ENCODE assay signal across 8 cellular contexts in genomic region chr7:21939136-21939857, GRCh38. TPM values are rescaled to one million over a fixed set of nuclear protein-coding genes. Genes with fewer than 3 reads are reported as not detected.
DNase-seq lines count a peak whose midpoint lies in the region; ATAC-seq, FAIRE-seq and TF ChIP-seq lines count a peak whose summit lies in the region.

No MANE protein-coding gene starts in this region.

- peaks cover 3% of the 10 kb centered on the region for H4K20me1 ChIP-seq in endothelial cell of umbilical vein (replicated peaks; ENCODE audit: control insufficient read depth, extremely low read depth, insufficient read depth, low read length)

- H3K27me3 Mint-ChIP-seq in stimulated activated memory B cell treated with anti-CD40 and anti-IgM and Interleukin-4, amounts not matched to agents 10 μg/mL and 1 μg/mL and 100 μg/mL, for 72 hours = no peaks in the 10 kb centered on the region

- H3K36me3 Mint-ChIP-seq in stimulated activated memory B cell treated with anti-CD40 and anti-IgM and Interleukin-4, amounts not matched to agents 10 μg/mL and 1 μg/mL and 100 μg/mL, for 72 hours = peaks cover 24% of the 10 kb centered on the region

- H3K27ac ChIP-seq in endothelial cell of umbilical vein (ENCODE audit: insufficient read depth, low read depth, low read length) = peak overlapping the region; percentile 34

- no TSS peak for BruUV-seq in endothelial cell of umbilical vein (replicated peaks; lab: Mats Ljungman, UMichigan)

- peak overlapping the region; percentile 3 for H3K4me2 ChIP-seq in endothelial cell of umbilical vein (ENCODE audit: insufficient read depth, low read length)

- H3K4me3 Mint-ChIP-seq in stimulated activated memory B cell treated with anti-CD40 and anti-IgM and Interleukin-4, amounts not matched to agents 10 μg/mL and 1 μg/mL and 100 μg/mL, for 72 hours = peak overlapping the region; percentile 30

- H3K4me3 ChIP-seq in endothelial cell of umbilical vein (replicated peaks in 1 of 3; ENCODE audit: insufficient read depth in 1 of 3, low read depth in 1 of 3, low read length in 3 of 3) (no peak overlapping the region), BE2C (ENCODE audit: low read depth, low read length) (no peak overlapping the region)

- peak overlapping the region; percentile 2 for H3K9ac ChIP-seq in endothelial cell of umbilical vein (replicated peaks; ENCODE audit: extremely low read depth, insufficient read depth, low read length)

- peaks cover 84% of the 10 kb centered on the region for H3K4me1 Mint-ChIP-seq in stimulated activated memory B cell treated with anti-CD40 and anti-IgM and Interleukin-4, amounts not matched to agents 10 μg/mL and 1 μg/mL and 100 μg/mL, for 72 hours

- dilution Hi-C loops in endothelial cell of umbilical vein (cut with MboI; ENCODE audit: extremely low pct_ligation_motif_present, low sequenced_read_pairs) = no loop called here

- CTCF ChIA-PET in endothelial cell of umbilical vein (lab: Charles Lee) = interaction anchor here (0.6 to 1.2 kb wide), 8 partner anchors 13 to 1371 kb away, joined by 3 to 6 read pairs (median 3); no protein-coding TSS in a partner anchor

- TF ChIP-seq CTCF in endothelial cell of umbilical vein (IDR thresholded peaks at IDR 0.05; ENCODE audit: extremely low read depth in 1 of 2, insufficient read depth in 1 of 2, low read depth in 1 of 2, low read length in 2 of 2) (no peak), BE2C (IDR thresholded peaks at IDR 0.05; ENCODE audit: low read depth, low read length) (no peak)

- H3K27ac Mint-ChIP-seq in stimulated activated memory B cell treated with anti-CD40 and anti-IgM and Interleukin-4, amounts not matched to agents 10 μg/mL and 1 μg/mL and 100 μg/mL, for 72 hours = peak overlapping the region; percentile 89

- TF ChIP-seq POLR2A in endothelial cell of umbilical vein (IDR thresholded peaks at IDR 0.05; ENCODE audit: low read depth, low read length) = no peak

- intact Hi-C loops in endothelial cell of umbilical vein (cut with micrococcal nuclease) = loop anchor here (1.0 kb wide), 1 partner anchor 16 kb away; no protein-coding TSS in a partner anchor

- no peaks in the 10 kb centered on the region for H3K36me3 ChIP-seq in endothelial cell of umbilical vein (ENCODE audit: control insufficient read depth in 2 of 2, extremely low read depth in 1 of 2, insufficient read depth in 2 of 2, low read length in 2 of 2)
- no peaks in the 10 kb centered on the region for H3K36me3 ChIP-seq in BE2C

- peaks cover 98% of the 10 kb centered on the region for H3K79me2 ChIP-seq in endothelial cell of umbilical vein (ENCODE audit: control insufficient read depth, insufficient read depth, low read length)

- no peak overlapping the region for H2AFZ ChIP-seq in endothelial cell of umbilical vein (ENCODE audit: low read depth, low read length)

- H3K9me3 Mint-ChIP-seq in stimulated activated memory B cell treated with anti-CD40 and anti-IgM and Interleukin-4, amounts not matched to agents 10 μg/mL and 1 μg/mL and 100 μg/mL, for 72 hours = peaks cover 4% of the 10 kb centered on the region

- H3K4me1 ChIP-seq in endothelial cell of umbilical vein (ENCODE audit: control insufficient read depth, extremely low read depth, insufficient read depth, low read length) = peaks cover 46% of the 10 kb centered on the region
- peaks cover 15% of the 10 kb centered on the region for H3K4me1 ChIP-seq in BE2C

- DNase-seq in NCI-H2196 treated with DMSO at 0.1 percent for 48 hours (lab: John Stamatoyannopoulos, UW; ENCODE audit: unreplicated experiment) = peak; percentile 41
- DNase-seq in endothelial cell of umbilical vein (ENCODE audit: low read depth, low spot score) = peak; percentile 88
- DNase-seq in middle frontal gyrus (ENCODE audit: extremely low spot score, low spot score) = no peak
- no peak for DNase-seq in BE2C
- no peak for DNase-seq in GDM1 (lab: John Stamatoyannopoulos, UW)

- H3K9me1 ChIP-seq in endothelial cell of umbilical vein (replicated peaks; ENCODE audit: control insufficient read depth, extremely low read depth, insufficient read depth, low read length) = no peaks in the 10 kb centered on the region

- no peaks in the 10 kb centered on the region for H3K27me3 ChIP-seq in endothelial cell of umbilical vein (ENCODE audit: control insufficient read depth in 2 of 2, insufficient read depth in 2 of 2, low read length in 2 of 2)
- no peaks in the 10 kb centered on the region for H3K27me3 ChIP-seq in BE2C

- H3K9me3 ChIP-seq in endothelial cell of umbilical vein (replicated peaks; ENCODE audit: control insufficient read depth, insufficient read depth, low read length) (no peaks in the 10 kb centered on the region), BE2C (no peaks in the 10 kb centered on the region)

- peak; percentile 28 for FAIRE-seq in endothelial cell of umbilical vein (lab: Jason Lieb, UNC)

- ATAC-seq in GM18870 (IDR thresholded peaks at IDR 0.05; ENCODE audit: unreplicated experiment) (peak; percentile 85), HG02623 (IDR thresholded peaks at IDR 0.05; ENCODE audit: unreplicated experiment) (peak; percentile 79)
- peak; percentile 86 for ATAC-seq in stimulated activated memory B cell treated with anti-CD40 and anti-IgM and Interleukin-4, amounts not matched to agents 10 μg/mL and 1 μg/mL and 100 μg/mL, for 72 hours

- POLR2A ChIA-PET in endothelial cell of umbilical vein (lab: Charles Lee) = interaction anchor here (0.6 kb wide), 1 partner anchor 24 kb away, joined by 6 read pairs; no protein-coding TSS in a partner anchor

TF ChIP-seq in endothelial cell of umbilical vein, 7 proteins besides CTCF, POLR2A, EP300 and RAD21:
- TF ChIP-seq GATA2 (IDR thresholded peaks at IDR 0.05; ENCODE audit: insufficient read depth, insufficient read length, low read depth, low read length) (no peak), FOS (IDR thresholded peaks at IDR 0.05; ENCODE audit: borderline replicate concordance, insufficient read depth, low read length) (no peak), POLR2AphosphoS5 (IDR thresholded peaks at IDR 0.05; ENCODE audit: insufficient read depth, low read depth, low read length) (no peak), MYC (IDR thresholded peaks at IDR 0.05; ENCODE audit: low read depth, low read length) (no peak), JUN (IDR thresholded peaks at IDR 0.05; ENCODE audit: borderline replicate concordance, insufficient read depth, insufficient read length, low read depth) (no peak), MAX (IDR thresholded peaks at IDR 0.05; ENCODE audit: insufficient read depth, insufficient read length) (no peak), EZH2 (IDR thresholded peaks at IDR 0.05; ENCODE audit: borderline replicate concordance, low read depth, low read length, severe bottlenecking) (no peak)

RNA-seq across cellular contexts. Expression of gene CDCA7L, which starts 6.4 kb away (rescaled TPM):
- total RNA-seq in endothelial cell of umbilical vein = 91.6 and 93.7 TPM in 2 replicates
- polyA plus RNA-seq in endothelial cell of umbilical vein = 53.9 and 68.4 TPM in 2 replicates
- polyA plus RNA-seq in endothelial cell of umbilical vein (2011; cell fraction: cytosol; rRNA removed) = 83.1 and 87.0 TPM in 2 replicates
- polyA plus RNA-seq in endothelial cell of umbilical vein (2011; cell fraction: nucleus; rRNA removed) = 105 and 109 TPM in 2 replicates
- 70.5 and 73.7 TPM in 2 replicates for polyA plus RNA-seq in endothelial cell of umbilical vein (2012)
- polyA minus RNA-seq in endothelial cell of umbilical vein = 132 and 181 TPM in 2 replicates
- polyA minus RNA-seq in endothelial cell of umbilical vein (2011; cell fraction: cytosol; rRNA and poly(A)+ RNA removed) = 34.2 TPM
- polyA minus RNA-seq in endothelial cell of umbilical vein (2011; cell fraction: nucleus; rRNA and poly(A)+ RNA removed) = 92.5 and 108 TPM in 2 replicates
- polyA plus RNA-seq in BE2C (2012; ENCODE audit: insufficient read depth, insufficient read length, low read depth) = 7.6 TPM

Comparison
In these comparisons a context has a peak if more than half of its experiments do, and no peak if none do; other contexts are left out.
1. DNase-seq: peak in NCI-H2196 treated with DMSO at 0.1 percent for 48 hours (single experiment) and endothelial cell of umbilical vein (single experiment); none in middle frontal gyrus (single experiment), BE2C (single experiment) and GDM1 (single experiment).
2. Peak in every context shown above with its lines, with median percentiles within 50 percentile points of each other: ATAC-seq.